In the genomic region with DNA sequence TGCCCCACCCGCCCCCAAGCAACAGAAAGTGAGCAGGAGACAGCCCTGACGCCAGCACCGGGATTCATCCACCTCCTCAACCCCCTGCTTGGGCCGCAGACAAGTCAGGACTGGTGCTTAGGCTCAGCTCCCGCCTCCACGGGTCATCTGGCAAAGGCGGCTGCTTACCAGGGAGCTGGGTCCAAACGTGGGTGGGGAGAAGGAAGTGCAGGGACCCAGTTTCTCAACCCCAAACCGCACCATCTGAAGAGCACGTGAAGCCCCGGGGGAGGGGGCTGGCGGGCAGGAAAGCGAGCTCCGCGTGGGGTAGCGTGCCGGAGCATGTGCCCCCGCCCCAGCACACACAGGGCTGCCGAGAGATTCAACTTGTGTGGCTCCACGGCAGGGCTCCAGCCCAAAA, we compare ENCODE assay signal across 26 cellular contexts.
DNase-seq lines count a peak whose midpoint lies in the region; ATAC-seq and TF ChIP-seq lines count a peak whose summit lies in the region.
"Had no signal": no experiment of that assay in that cellular context is flagged by ENCODE, and none has a peak within 500 bp of the region (broad histone marks: within the 10 kb centered on the region; RNA-seq: fewer than 3 reads in every experiment).

No MANE protein-coding gene starts in this region.

- H3K4me3 ChIP-seq in DND-41 (ENCODE audit: low read depth in 1 of 2, low read length in 2 of 2) (no peak overlapping the region), NB4 (ENCODE audit: low read depth, low read length) (no peak overlapping the region), epithelial cell of esophagus (ENCODE audit: low read length) (no peak overlapping the region)
- H3K4me3 ChIP-seq: colonic mucosa, stomach, transverse colon had no signal

- H3K4me2 ChIP-seq in DND-41 (ENCODE audit: insufficient read depth, low read length): no peak overlapping the region

- H3K36me3 ChIP-seq in DND-41 (ENCODE audit: insufficient read depth, low read length): no peaks in the 10 kb centered on the region
- H3K36me3 ChIP-seq: colonic mucosa, stomach, transverse colon had no signal

- no peaks in the 10 kb centered on the region for H3K4me1 ChIP-seq in DND-41 (ENCODE audit: insufficient read depth, low read length)
- H3K4me1 ChIP-seq: colonic mucosa, stomach, transverse colon had no signal

- H3K27me3 ChIP-seq in DND-41 (ENCODE audit: insufficient read depth, low read length, poor library complexity): peaks cover 5% of the 10 kb centered on the region
- H3K27me3 ChIP-seq: colonic mucosa, transverse colon had no signal

- DNase-seq in DND-41 (peak; percentile 12), NB4 (ENCODE audit: low read depth) (peak; percentile 65), epithelial cell of esophagus (ENCODE audit: low read depth) (peak; percentile 52), sciatic nerve (ENCODE audit: low spot score) (no peak), putamen (ENCODE audit: low spot score) (no peak), T1000 (lab: John Stamatoyannopoulos, UW) (no peak)
- DNase-seq: activated CD8-positive, alpha-beta T cell treated with anti-CD3 and anti-CD28 coated beads for 36 hours; activated naive CD4-positive, alpha-beta T cell treated with anti-CD3 and anti-CD28 coated beads, Interleukin-2, amount 50 U/mL, for 16 hours; amniotic stem cell; colonic mucosa; DMS79 treated with DMSO at 0.1 percent for 48 hours; effector memory CD8-positive, alpha-beta T cell; IMR-90; midbrain; naive thymus-derived CD4-positive, alpha-beta T cell; NCI-H1105; NCI-H2029; NCI-H69; occipital lobe; Right ventricle myocardium superior; stomach; T-helper 2 cell; transverse colon had no signal

- H2AFZ ChIP-seq in DND-41 (ENCODE audit: low read depth, low read length): no peak overlapping the region

- H3K9me3 ChIP-seq in DND-41 (ENCODE audit: insufficient read depth, low read length, severe bottlenecking): no peaks in the 10 kb centered on the region
- H3K9me3 ChIP-seq: colonic mucosa, stomach, transverse colon had no signal

- H4K20me1 ChIP-seq in DND-41 (ENCODE audit: insufficient read depth, low read length): no peaks in the 10 kb centered on the region

- no peak for TF ChIP-seq POLR2A in NB4 (IDR thresholded peaks at IDR 0.05; ENCODE audit: extremely low read depth, insufficient read length)

- peak; percentile 49; the same call in 2 of the 3 replicates for ATAC-seq in DND-41 (ENCODE audit: insufficient read depth, low read depth)
- ATAC-seq in sciatic nerve: peak; percentile 78
- no peak for ATAC-seq in GM19351 (IDR thresholded peaks at IDR 0.05; ENCODE audit: unreplicated experiment)
- ATAC-seq: activated CD8-positive, alpha-beta T cell treated with anti-CD3 and anti-CD28 coated beads for 36 hours; activated T-helper 17 cell treated with anti-CD3 and anti-CD28 coated beads, Interleukin-2, amount 50 U/mL, for 72 hours; effector memory CD8-positive, alpha-beta T cell; naive thymus-derived CD4-positive, alpha-beta T cell had no signal

- H3K79me2 ChIP-seq in DND-41 (ENCODE audit: insufficient read depth, low read length): no peaks in the 10 kb centered on the region

- H3K27ac ChIP-seq in DND-41 (ENCODE audit: low read length): no peak overlapping the region
- H3K27ac ChIP-seq: C4-2B, colonic mucosa, stomach, transverse colon had no signal

- H3K9ac ChIP-seq in DND-41 (ENCODE audit: low read depth, low read length): no peak overlapping the region

- intact Hi-C loops in sciatic nerve (cut with DNase I): no loop called here

- TF ChIP-seq CTCF in DND-41 (IDR thresholded peaks at IDR 0.05; ENCODE audit: borderline replicate concordance, extremely low read depth, low read length, poor library complexity, severe bottlenecking): no peak
- TF ChIP-seq CTCF in NB4 (IDR thresholded peaks at IDR 0.05; ENCODE audit: low read depth, low read length): no peak
- no peak for TF ChIP-seq CTCF in epithelial cell of esophagus (IDR thresholded peaks at IDR 0.05; ENCODE audit: insufficient read depth, low read depth, low read length, missing control alignments)

Comparison
In these comparisons a context has a peak if more than half of its experiments do, and no peak if none do; other contexts are left out.
1. DNase-seq: peak in DND-41 (single experiment), NB4 (single experiment) and epithelial cell of esophagus (single experiment); none in sciatic nerve (single experiment), putamen (single experiment) and T1000 (single experiment).